15 cellular contexts compared by ENCODE assay signal in genomic region chr4:101280866-101281600, GRCh38.
"Had no signal": no experiment of that assay in that cellular context is flagged by ENCODE, and none has a peak within 500 bp of the region (broad histone marks: within the 10 kb centered on the region; RNA-seq: fewer than 3 reads in every experiment).

No MANE protein-coding gene starts in this region.

- DNase-seq: activated CD4-positive, alpha-beta T cell treated with anti-CD3 and anti-CD28 coated beads, Interleukin-2, amount 10 ng/mL, durations not matched to agents 7 days and 5 days; activated naive CD4-positive, alpha-beta T cell; activated naive CD8-positive, alpha-beta T cell treated with anti-CD3 and anti-CD28 coated beads, Interleukin-2, amount 10 ng/mL, durations not matched to agents 7 days and 5 days; anterior cingulate cortex; brain microvascular endothelial cell; kidney; left ventricle myocardium inferior; sigmoid colon; spleen; SW 1271; upper lobe of right lung had no signal

- ATAC-seq: gastroesophageal sphincter, upper lobe of right lung had no signal

- H3K27me3 Mint-ChIP-seq: activated CD4-positive, alpha-beta T cell treated with anti-CD3 and anti-CD28 coated beads, Interleukin-2, amount 10 ng/mL, durations not matched to agents 7 days and 5 days; activated naive CD8-positive, alpha-beta T cell treated with anti-CD3 and anti-CD28 coated beads, Interleukin-2, amount 10 ng/mL, durations not matched to agents 7 days and 5 days had no signal

- H3K9me3 Mint-ChIP-seq: activated naive CD8-positive, alpha-beta T cell treated with anti-CD3 and anti-CD28 coated beads, Interleukin-2, amount 10 ng/mL, durations not matched to agents 7 days and 5 days had no signal

- H3K27ac Mint-ChIP-seq: activated CD4-positive, alpha-beta T cell treated with anti-CD3 and anti-CD28 coated beads, Interleukin-2, amount 10 ng/mL, durations not matched to agents 7 days and 5 days; activated naive CD8-positive, alpha-beta T cell treated with anti-CD3 and anti-CD28 coated beads, Interleukin-2, amount 10 ng/mL, durations not matched to agents 7 days and 5 days; mesothelial cell of epicardium; T-helper 2 cell treated with Interferon-gamma antibody and Interleukin-4, amounts not matched to agents 5 μg/mL and 100 μg/mL, for 36 hours had no signal

- H3K36me3 Mint-ChIP-seq: mesothelial cell of epicardium had no signal

- H3K4me3 ChIP-seq: gastroesophageal sphincter, left ventricle myocardium inferior, sigmoid colon, spleen, thoracic aorta, upper lobe of right lung had no signal

- H3K4me3 Mint-ChIP-seq: activated CD4-positive, alpha-beta T cell treated with anti-CD3 and anti-CD28 coated beads, Interleukin-2, amount 10 ng/mL, durations not matched to agents 7 days and 5 days; activated naive CD8-positive, alpha-beta T cell treated with anti-CD3 and anti-CD28 coated beads, Interleukin-2, amount 10 ng/mL, durations not matched to agents 7 days and 5 days; mesothelial cell of epicardium; T-helper 2 cell treated with Interferon-gamma antibody and Interleukin-4, amounts not matched to agents 5 μg/mL and 100 μg/mL, for 36 hours had no signal
